ENCODE assay signal across 9 cellular contexts in genomic region chr15:35082371-35083348, GRCh38. TPM values are rescaled to one million over a fixed set of nuclear protein-coding genes. Genes with fewer than 3 reads are reported as not detected.
"Had no signal": no experiment of that assay in that cellular context is flagged by ENCODE, and none has a peak within 500 bp of the region (broad histone marks: within the 10 kb centered on the region; RNA-seq: fewer than 3 reads in every experiment).

No MANE protein-coding gene starts in this region.

RNA-seq across cellular contexts. Expression of gene NANOGP8, which starts 2.4 kb away (rescaled TPM):
- total RNA-seq: dermis blood vessel endothelial cell, gastrocnemius medialis, glomerular endothelial cell, kidney epithelial cell, left cardiac atrium, left ventricle myocardium superior, lung microvascular endothelial cell had no signal
- polyA plus RNA-seq: heart right ventricle, keratinocyte had no signal
